In the genomic region with DNA sequence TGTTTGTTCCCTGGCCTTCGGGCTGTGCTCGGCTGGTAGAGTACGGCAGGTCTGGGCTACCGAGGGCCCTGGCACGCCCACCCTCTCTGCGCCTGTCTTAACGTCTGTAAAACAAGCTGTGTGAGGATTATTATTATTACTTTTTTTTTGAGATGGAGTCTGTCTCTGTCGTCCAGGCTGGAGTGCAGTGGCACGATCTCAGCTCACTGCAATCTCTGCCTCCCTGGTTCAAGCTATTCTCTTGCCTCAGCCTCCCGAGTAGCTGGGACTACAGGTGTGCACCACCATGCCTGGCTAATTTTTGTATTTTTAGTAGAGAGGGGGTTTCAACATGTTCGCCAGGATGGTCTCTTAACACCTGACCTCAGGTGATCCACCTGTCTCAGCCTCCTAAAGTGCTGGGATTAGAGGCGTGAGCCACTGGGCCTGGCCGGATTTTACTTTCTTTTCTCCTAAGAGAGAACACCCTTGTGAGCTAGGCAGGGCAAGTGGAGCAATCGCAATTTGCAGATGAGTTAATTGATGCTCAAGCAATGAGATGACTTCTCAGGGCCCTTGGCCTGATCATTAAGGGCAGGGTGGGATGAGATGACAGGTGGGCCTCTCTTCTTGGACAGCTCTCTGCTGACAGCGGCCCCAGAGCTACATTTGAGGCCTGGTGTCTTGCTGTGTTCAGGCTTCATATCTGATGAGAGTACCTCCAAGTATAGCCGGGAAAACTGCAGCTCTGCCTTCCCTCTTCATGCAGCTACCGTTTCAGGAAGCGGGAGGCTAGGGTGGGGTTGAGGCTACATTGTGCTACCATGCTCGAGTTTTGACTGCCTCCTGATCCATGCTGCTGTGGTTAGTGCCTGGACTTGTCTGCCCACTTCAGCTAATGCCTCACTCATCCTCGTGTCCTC, we compare ENCODE assay signal across 7 cellular contexts. TPM values are rescaled to one million over a fixed set of nuclear protein-coding genes. Genes with fewer than 3 reads are reported as not detected.
DNase-seq lines count a peak whose midpoint lies in the region; ATAC-seq and TF ChIP-seq lines count a peak whose summit lies in the region.

No MANE protein-coding gene starts in this region.

- H3K4me1 Mint-ChIP-seq in T-cell: peaks cover 27 to 42% (median 33%) of the 10 kb centered on the region in 3 donors
- peaks cover 14% of the 10 kb centered on the region for H3K4me1 Mint-ChIP-seq in glutamatergic neuron (ENCODE audit: low read depth, unreplicated experiment)

- CTCF ChIA-PET in T-cell (lab: Charles Lee): interaction anchor here (0.5 to 2.7 kb wide), 14 partner anchors 13 to 580 kb away, joined by 3 to 18 read pairs (median 5); a partner anchor contains a TSS

- peaks cover 5% of the 10 kb centered on the region for H3K4me1 ChIP-seq in rectal smooth muscle tissue (ENCODE audit: control insufficient read depth, insufficient read depth, low read length)

- peak overlapping the region; percentile 82 for H3K4me3 ChIP-seq in rectal smooth muscle tissue (ENCODE audit: low read length)

- POLR2A ChIA-PET in T-cell (lab: Charles Lee): interaction anchor here (0.6 to 0.8 kb wide), 4 partner anchors 13 to 476 kb away, joined by 3 to 5 read pairs (median 4); a partner anchor contains a TSS

- peak overlapping the region; percentile 91 to 94 for H3K27ac Mint-ChIP-seq in T-cell
- peak overlapping the region; percentile 83 for H3K27ac Mint-ChIP-seq in glutamatergic neuron (ENCODE audit: unreplicated experiment)

- peak overlapping the region; percentile 76 for H3K9ac ChIP-seq in rectal smooth muscle tissue (ENCODE audit: low read length)

- H3K27me3 Mint-ChIP-seq in T-cell: no peaks in the 10 kb centered on the region
- H3K27me3 Mint-ChIP-seq in glutamatergic neuron (ENCODE audit: unreplicated experiment): peaks cover 11% of the 10 kb centered on the region

- TF ChIP-seq CTCF in glutamatergic neuron (IDR thresholded peaks at IDR 0.05; ENCODE audit: partially characterized antibody, unreplicated experiment): no peak
- no peak for TF ChIP-seq CTCF in GM13977 (IDR thresholded peaks at IDR 0.05; ENCODE audit: extremely low read depth, insufficient read depth, missing control alignments)

- in situ Hi-C loops in GM13977 (cut with MboI; ENCODE audit: low pct_unique_long_range_greater_than_20kb, low sequenced_read_pairs, unreplicated experiment): loop anchor here (10.0 to 25.0 kb wide), 2 partner anchors 165 to 363 kb away; no protein-coding TSS in a partner anchor

- H3K27me3 ChIP-seq in rectal smooth muscle tissue (ENCODE audit: control insufficient read depth, insufficient read depth, low read length): no peaks in the 10 kb centered on the region

- no peaks in the 10 kb centered on the region for H3K36me3 ChIP-seq in rectal smooth muscle tissue (ENCODE audit: control insufficient read depth, insufficient read depth, low read length)

- H3K9me3 Mint-ChIP-seq in T-cell (no peaks in the 10 kb centered on the region), glutamatergic neuron (ENCODE audit: unreplicated experiment) (peaks cover 12% of the 10 kb centered on the region)

- DNase-seq in T-cell: peak in 1 of 34 experiments; percentile 26
- no peak for DNase-seq in glutamatergic neuron
- no peak for DNase-seq in GOT3 (lab: John Stamatoyannopoulos, UW)
- no peak for DNase-seq in GM13977 (ENCODE audit: low spot score)

- no peaks in the 10 kb centered on the region for H3K36me3 Mint-ChIP-seq in T-cell
- H3K36me3 Mint-ChIP-seq in glutamatergic neuron (ENCODE audit: unreplicated experiment): no peaks in the 10 kb centered on the region

- peak overlapping the region; percentile 86 for H3K27ac ChIP-seq in rectal smooth muscle tissue (ENCODE audit: low read depth, low read length)

- peak overlapping the region; percentile 85 to 95 (median 90) for H3K4me3 Mint-ChIP-seq in T-cell
- peak overlapping the region; percentile 78 for H3K4me3 Mint-ChIP-seq in glutamatergic neuron (ENCODE audit: unreplicated experiment)

- peak; percentile 30 for ATAC-seq in GM18867 (IDR thresholded peaks at IDR 0.05; ENCODE audit: unreplicated experiment)
- ATAC-seq in HG02623 (IDR thresholded peaks at IDR 0.05; ENCODE audit: unreplicated experiment): peak; percentile 19
- ATAC-seq in T-cell (replicated peaks in 1 of 4): peak; percentile 31 to 45 (median 42)

RNA-seq across cellular contexts. Expression of a gene that starts 0.9 kb away (rescaled TPM):
- 10 to 100 TPM; 16.4 to 33.8 (median 30.5) TPM for total RNA-seq in T-cell
- 54.7 TPM for total RNA-seq in glutamatergic neuron (ENCODE audit: unreplicated experiment)

RNA-seq across cellular contexts. Expression of a gene that starts 13.0 kb away (rescaled TPM):
- total RNA-seq in T-cell (100 to 1,000 TPM in 4 of 5 donors, 10 to 100 TPM in 1; 92.8 to 119 (median 104) TPM), glutamatergic neuron (ENCODE audit: unreplicated experiment) (322 TPM)
